Comparison of ENCODE assay signal across 21 cellular contexts in genomic region chr15:49084285-49084570, GRCh38.
"Had no signal": no experiment of that assay in that cellular context is flagged by ENCODE, and none has a peak within 500 bp of the region (broad histone marks: within the 10 kb centered on the region; RNA-seq: fewer than 3 reads in every experiment).

No MANE protein-coding gene starts in this region.

- H3K27ac Mint-ChIP-seq: activated naive CD8-positive, alpha-beta T cell treated with anti-CD3 and anti-CD28 coated beads for 36 hours; natural killer cell had no signal

- H3K36me3 ChIP-seq: breast epithelium, heart left ventricle had no signal

- H3K9me3 ChIP-seq: breast epithelium, heart left ventricle, psoas muscle had no signal

- H3K36me3 Mint-ChIP-seq: natural killer cell had no signal

- H3K4me3 ChIP-seq: breast epithelium, coronary artery, heart left ventricle, psoas muscle had no signal

- ATAC-seq: heart left ventricle; natural killer cell; psoas muscle; right cardiac atrium; stimulated activated naive CD8-positive, alpha-beta T cell treated with anti-CD3 and anti-CD28 coated beads, Interleukin-15, Interleukin-2, amounts not matched to agents 100 U/mL and 50 U/mL, for 24 hours had no signal

- H3K4me1 ChIP-seq: breast epithelium, heart left ventricle, psoas muscle had no signal

- H3K4me1 Mint-ChIP-seq: activated naive CD8-positive, alpha-beta T cell treated with anti-CD3 and anti-CD28 coated beads for 36 hours; central memory CD8-positive, alpha-beta T cell; natural killer cell had no signal

- H3K27ac ChIP-seq: breast epithelium, coronary artery, epithelial cell of prostate, heart left ventricle, psoas muscle had no signal

- H3K4me3 Mint-ChIP-seq: activated naive CD8-positive, alpha-beta T cell treated with anti-CD3 and anti-CD28 coated beads for 36 hours; central memory CD8-positive, alpha-beta T cell; natural killer cell had no signal

- H3K9me3 Mint-ChIP-seq: activated naive CD8-positive, alpha-beta T cell treated with anti-CD3 and anti-CD28 coated beads for 36 hours; central memory CD8-positive, alpha-beta T cell; natural killer cell had no signal

- H3K27me3 ChIP-seq: breast epithelium, heart left ventricle had no signal

- DNase-seq: activated CD4-positive, alpha-beta T cell treated with anti-CD3 and anti-CD28 coated beads for 4 hours; activated CD4-positive, alpha-beta T cell treated with anti-CD3 and anti-CD28 coated beads, Interleukin-2, amount 50 U/mL, for 48 hours; activated CD4-positive, CD25-positive, alpha-beta regulatory T cell; activated CD8-positive, alpha-beta memory T cell treated with anti-CD3 and anti-CD28 coated beads, Interleukin-2, amount 50 U/mL, for 48 hours; activated naive CD4-positive, alpha-beta T cell treated with Interleukin-2 at 50 U/mL for 16 hours; activated naive CD8-positive, alpha-beta T cell treated with anti-CD3 and anti-CD28 coated beads for 36 hours; activated T-cell treated with anti-CD3 and anti-CD28 coated beads, Interleukin-2, amount 50 U/mL, for 48 hours; heart left ventricle; mammary epithelial cell; midbrain; natural killer cell; psoas muscle; right cardiac atrium; stimulated activated CD4-positive, alpha-beta T cell treated with anti-CD3 and anti-CD28 coated beads, Interleukin-12 subunit alpha, Interleukin-12 subunit beta, amount 100 ng/mL, for 4 hours; stimulated activated CD4-positive, alpha-beta T cell treated with anti-CD3 and anti-CD28 coated beads, Interleukin-4, amount 100 ng/mL, for 4 hours; stimulated activated naive CD8-positive, alpha-beta T cell treated with anti-CD3 and anti-CD28 coated beads, Interleukin-15, Interleukin-2, amounts not matched to agents 100 U/mL and 50 U/mL, for 24 hours; T-helper 9 cell had no signal
